11 cellular contexts compared by ENCODE assay signal in genomic region chr16:66619534-66620418, GRCh38. TPM values are rescaled to one million over a fixed set of nuclear protein-coding genes. Genes with fewer than 3 reads are reported as not detected.
DNase-seq lines count a peak whose midpoint lies in the region; ATAC-seq and TF ChIP-seq lines count a peak whose summit lies in the region.
"Had no signal": no experiment of that assay in that cellular context is flagged by ENCODE, and none has a peak within 500 bp of the region (broad histone marks: within the 10 kb centered on the region; RNA-seq: fewer than 3 reads in every experiment).

No MANE protein-coding gene starts in this region.

- no peaks in the 10 kb centered on the region for H3K4me1 Mint-ChIP-seq in Calu3 (ENCODE audit: low read depth, unreplicated experiment)

- no peaks in the 10 kb centered on the region for H3K9me3 Mint-ChIP-seq in Calu3 (ENCODE audit: low read depth, unreplicated experiment)

- no peak overlapping the region for H3K4me3 Mint-ChIP-seq in Calu3 (ENCODE audit: low read depth, unreplicated experiment)

- ATAC-seq in left lobe of liver: no peak

- no peak for TF ChIP-seq CTCF in AG04450 (IDR thresholded peaks at IDR 0.05; ENCODE audit: low read depth, low read length)
- no peak for TF ChIP-seq CTCF in Calu3 (IDR thresholded peaks at IDR 0.05; ENCODE audit: unreplicated experiment)

- no TSS peak for BruUV-seq in Calu3 (replicated peaks; lab: Mats Ljungman, UMichigan)

- DNase-seq in AG04450 (ENCODE audit: low read depth, low spot score) (no peak), H4 (ENCODE audit: low spot score) (peak; percentile 71), SKM-1 (lab: John Stamatoyannopoulos, UW; ENCODE audit: unreplicated experiment) (peak; percentile 30), iris pigment epithelial cell (ENCODE audit: low read depth) (peak; percentile 81), left lobe of liver (ENCODE audit: low spot score) (no peak), NCI-H82 treated with DMSO at 0.1 percent for 48 hours (lab: John Stamatoyannopoulos, UW; ENCODE audit: unreplicated experiment) (no peak), Calu3 (no peak)
- no peak for DNase-seq in activated CD8-positive, alpha-beta memory T cell treated with anti-CD3 and anti-CD28 coated beads, Interleukin-2, amount 50 U/mL, for 4 hours
- DNase-seq: anterior cingulate cortex; ovary; stimulated activated CD8-positive, alpha-beta memory T cell treated with anti-CD3 and anti-CD28 coated beads, Interleukin-4, amount 100 ng/mL, for 48 hours had no signal

- POLR2A ChIA-PET in AG04450 (lab: Yijun Ruan, JAX): no interaction called here

- peak overlapping the region; percentile 88 for H3K27ac ChIP-seq in AG04450 (ENCODE audit: low read depth, low read length)
- H3K27ac ChIP-seq: ovary had no signal

- H3K27ac Mint-ChIP-seq in Calu3 (ENCODE audit: unreplicated experiment): no peak overlapping the region

- intact Hi-C loops in Calu3 (cut with micrococcal nuclease; ENCODE audit: unreplicated experiment): loop anchor here (10.0 kb wide), 1 partner anchor 75 kb away; the partner anchor contains the start of gene CMTM4

- no peak overlapping the region for H3K4me3 ChIP-seq in AG04450 (ENCODE audit: low read depth, low read length)
- H3K4me3 ChIP-seq: ovary had no signal

- peaks cover 22% of the 10 kb centered on the region for H3K36me3 Mint-ChIP-seq in Calu3 (ENCODE audit: insufficient read depth, unreplicated experiment)

- CTCF ChIA-PET in AG04450 (lab: Charles Lee): interaction anchor here (4.5 to 5.1 kb wide), 2 partner anchors 11 to 31 kb away, joined by 33 to 47 read pairs; no protein-coding TSS in a partner anchor
- CTCF ChIA-PET in Calu3 (lab: Charles Lee): interaction anchor here (0.6 kb wide), 1 partner anchor 474 kb away, joined by 5 read pairs; no protein-coding TSS in a partner anchor

- no peaks in the 10 kb centered on the region for H3K9me3 ChIP-seq in AG04450 (ENCODE audit: control insufficient read depth, insufficient read depth, low read length)
- H3K9me3 ChIP-seq: ovary had no signal

- H3K27me3 Mint-ChIP-seq in Calu3 (ENCODE audit: unreplicated experiment): no peaks in the 10 kb centered on the region

- no peaks in the 10 kb centered on the region for H3K27me3 ChIP-seq in AG04450 (ENCODE audit: control insufficient read depth, insufficient read depth, low read length)
- H3K27me3 ChIP-seq: ovary had no signal

RNA-seq across cellular contexts. Expression of gene CMTM3, which starts 15.3 kb away (rescaled TPM):
- 31.6 and 33.5 TPM in 2 replicates for polyA plus RNA-seq in AG04450 (2011; rRNA removed)
- polyA minus RNA-seq in AG04450 (2011; rRNA and poly(A)+ RNA removed): 31.5 and 41.0 TPM in 2 replicates
- total RNA-seq in H4 (2014; rRNA removed; shearing (Covaris generic)): 20.0 and 29.8 TPM in 2 replicates
- total RNA-seq in left lobe of liver (2.0 TPM), Calu3 (2022) (18.4 and 33.6 TPM in 2 replicates)

RNA-seq across cellular contexts. Expression of gene CMTM2, which starts 40.5 kb away (rescaled TPM):
- polyA plus RNA-seq in AG04450 (2011; rRNA removed): not detected in 2 replicates
- polyA minus RNA-seq in AG04450 (2011; rRNA and poly(A)+ RNA removed): not detected in 2 replicates
- not detected in 2 replicates for total RNA-seq in H4 (2014; rRNA removed; shearing (Covaris generic))
- total RNA-seq in left lobe of liver (not detected), Calu3 (2022) (0.92 and 0.95 TPM in 2 replicates)

RNA-seq across cellular contexts. Expression of gene CMTM1, which starts 53.5 kb away (rescaled TPM):
- 1.6 and 1.7 TPM in 2 replicates for polyA plus RNA-seq in AG04450 (2011; rRNA removed)
- polyA minus RNA-seq in AG04450 (2011; rRNA and poly(A)+ RNA removed): 2.2 and 3.2 TPM in 2 replicates
- 0.85 and 1.1 TPM in 2 replicates for total RNA-seq in H4 (2014; rRNA removed; shearing (Covaris generic))
- 0.98 TPM for total RNA-seq in left lobe of liver
- 48.4 and 72.1 TPM in 2 replicates for total RNA-seq in Calu3 (2022)

Comparison
In these comparisons a context has a peak if more than half of its experiments do, and no peak if none do; other contexts are left out.
1. DNase-seq: peak in H4 (single experiment), SKM-1 (single experiment) and iris pigment epithelial cell (single experiment); none in AG04450 (single experiment), left lobe of liver (single experiment), activated CD8-positive, alpha-beta memory T cell treated with anti-CD3 and anti-CD28 coated beads, Interleukin-2, amount 50 U/mL, for 4 hours (single experiment), NCI-H82 treated with DMSO at 0.1 percent for 48 hours (single experiment) and Calu3 (single experiment).
2. RNA of gene CMTM1, which starts 53.5 kb away (total RNA-seq): 48.4 to 72.1 TPM in Calu3; 0.98 TPM in left lobe of liver (single experiment) and 0.85 to 1.1 TPM in H4; every median in the first group is over 10 times any median in the second.